In genomic region chr7:76316984-76317781, GRCh38 we compare ENCODE assay signal across 8 cellular contexts. TPM values are rescaled to one million over a fixed set of nuclear protein-coding genes. Genes with fewer than 3 reads are reported as not detected.
A peak's percentile ranks its signal among the peaks of the same experiment; 100 is the strongest.
DNase-seq lines count a peak whose midpoint lies in the region; ATAC-seq and TF ChIP-seq lines count a peak whose summit lies in the region.

No MANE protein-coding gene starts in this region.

- 60% methylated on average over 11 of the region's 14 CpGs for WGBS in esophagus muscularis mucosa

- H3K36me3 ChIP-seq in Caco-2 (ENCODE audit: control insufficient read depth, insufficient read depth, low read length): no peaks in the 10 kb centered on the region
- peaks cover 0 to 11% (median 3%) of the 10 kb centered on the region in 4 donors for H3K36me3 ChIP-seq in esophagus muscularis mucosa

- DNase-seq in Caco-2 (no peak), RWPE1 (ENCODE audit: low spot score) (no peak), esophagus muscularis mucosa (ENCODE audit: extremely low spot score) (no peak), posterior vena cava (ENCODE audit: low spot score) (peak; percentile 3), NAMALWA (ENCODE audit: low spot score) (no peak), NCI-H2029 treated with DMSO at 0.1 percent for 48 hours (lab: John Stamatoyannopoulos, UW) (no peak), GM13976 (ENCODE audit: low spot score) (no peak)

- peaks cover 43% of the 10 kb centered on the region for H3K36me3 Mint-ChIP-seq in Caco-2 (ENCODE audit: insufficient read depth, unreplicated experiment)

- no peaks in the 10 kb centered on the region for H3K9me3 ChIP-seq in Caco-2
- H3K9me3 ChIP-seq in esophagus muscularis mucosa: no peaks in the 10 kb centered on the region

- no peaks in the 10 kb centered on the region for H3K9me3 Mint-ChIP-seq in Caco-2 (ENCODE audit: unreplicated experiment)

- H3K27me3 Mint-ChIP-seq in Caco-2 (ENCODE audit: insufficient read depth, unreplicated experiment): no peaks in the 10 kb centered on the region

- TF ChIP-seq CTCF in Caco-2 (IDR thresholded peaks at IDR 0.05; ENCODE audit: insufficient read depth in 1 of 2, low read depth in 1 of 2, low read length in 1 of 2, severe bottlenecking in 1 of 2, unreplicated experiment in 1 of 2): no peak
- TF ChIP-seq CTCF in RWPE1 (conservative IDR thresholded peaks at IDR 0.05; ENCODE audit: low read depth): no peak
- no peak for TF ChIP-seq CTCF in esophagus muscularis mucosa (IDR thresholded peaks at IDR 0.05)
- no peak for TF ChIP-seq CTCF in GM13976 (IDR thresholded peaks at IDR 0.05; ENCODE audit: borderline replicate concordance, control extremely low read depth, extremely low read depth, insufficient read depth, missing control alignments)

- H3K4me3 ChIP-seq in Caco-2 (ENCODE audit: low read depth, low read length): peak overlapping the region; percentile 38
- peak overlapping the region; percentile 71 to 84 (median 72) for H3K4me3 ChIP-seq in esophagus muscularis mucosa

- CTCF ChIA-PET in Caco-2 (lab: Charles Lee): interaction anchor here (0.6 to 1.4 kb wide), 3 partner anchors 20 to 227 kb away, joined by 3 to 6 read pairs (median 4); no protein-coding TSS in a partner anchor
- CTCF ChIA-PET in RWPE1 (lab: Yijun Ruan, JAX): interaction anchor here (0.6 to 1.9 kb wide), 6 partner anchors 7 to 140 kb away, joined by 3 to 13 read pairs (median 4); no protein-coding TSS in a partner anchor

- intact Hi-C loops in Caco-2 (cut with micrococcal nuclease; ENCODE audit: unreplicated experiment): no loop called here
- intact Hi-C loops in esophagus muscularis mucosa (cut with DNase I): loop anchor here (2.0 to 5.0 kb wide), 2 partner anchors 35 to 138 kb away; no protein-coding TSS in a partner anchor
- intact Hi-C loops in posterior vena cava (cut with DNase I): no loop called here

- H3K4me3 Mint-ChIP-seq in Caco-2 (ENCODE audit: unreplicated experiment): peak overlapping the region; percentile 76

- TSS peak; percentile 41 for BruUV-seq in Caco-2 (replicated peaks; lab: Mats Ljungman, UMichigan)

- no peak for TF ChIP-seq EP300 in esophagus muscularis mucosa (IDR thresholded peaks at IDR 0.05)

- TF ChIP-seq POLR2A in esophagus muscularis mucosa (IDR thresholded peaks at IDR 0.05; ENCODE audit: low read depth): no peak

- peak overlapping the region; percentile 72 for H3K27ac Mint-ChIP-seq in Caco-2 (ENCODE audit: unreplicated experiment)

- peak overlapping the region; percentile 99 for H3K27ac ChIP-seq in RWPE1
- peak overlapping the region; percentile 91 to 94 (median 92) for H3K27ac ChIP-seq in esophagus muscularis mucosa (replicated peaks in 1 of 4)

- in situ Hi-C loops in GM13976 (cut with MboI; ENCODE audit: low sequenced_read_pairs, unreplicated experiment): loop anchor here (10.0 kb wide), 1 partner anchor 142 kb away; no protein-coding TSS in a partner anchor

- no peak for ATAC-seq in HG03280 (IDR thresholded peaks at IDR 0.05; ENCODE audit: unreplicated experiment)

- peaks cover 13% of the 10 kb centered on the region for H3K4me1 Mint-ChIP-seq in Caco-2 (ENCODE audit: low read depth, unreplicated experiment)

- POLR2A ChIA-PET in Caco-2 (lab: Charles Lee) (interaction anchor here (1.4 to 1.6 kb wide), 2 partner anchors 41 to 151 kb away, joined by 3 read pairs; partner anchors contain the start of gene YWHAG), RWPE1 (lab: Yijun Ruan, JAX; ENCODE audit: low non-redundant PET) (interaction anchor here (1.0 kb wide), 1 partner anchor 106 kb away, joined by 5 read pairs; no protein-coding TSS in a partner anchor)

- H3K4me1 ChIP-seq in Caco-2: peaks cover 12% of the 10 kb centered on the region
- peaks cover 21 to 38% (median 34%) of the 10 kb centered on the region in 4 donors for H3K4me1 ChIP-seq in esophagus muscularis mucosa

- H3K27me3 ChIP-seq in Caco-2 (replicated peaks; ENCODE audit: control insufficient read depth, insufficient read depth, low read length): no peaks in the 10 kb centered on the region
- no peaks in the 10 kb centered on the region for H3K27me3 ChIP-seq in esophagus muscularis mucosa

RNA-seq across cellular contexts. Expression of gene HSPB1, which starts 14.7 kb away (rescaled TPM):
- total RNA-seq in Caco-2 (2022) (82.1 and 89.1 TPM in 2 replicates), esophagus muscularis mucosa (1,000 to 10,000 TPM in 3 of 4 donors, 100 to 1,000 TPM in 1; 927 to 2,513 (median 1,694) TPM), posterior vena cava (1,000 to 10,000 TPM; 2,473 to 2,747 TPM)

RNA-seq across cellular contexts. Expression of gene YWHAG, which starts 41.6 kb away (rescaled TPM):
- 141 and 150 TPM in 2 replicates for total RNA-seq in Caco-2 (2022)
- total RNA-seq in esophagus muscularis mucosa: 10 to 100 TPM; 55.7 to 91.6 (median 73.7) TPM
- total RNA-seq in posterior vena cava: 100 to 1,000 TPM; 114 to 134 TPM

Comparison
In these comparisons a context has a peak if more than half of its experiments do, and no peak if none do; other contexts are left out.
1. RNA of gene HSPB1, which starts 14.7 kb away (total RNA-seq): 2,473 to 2,747 TPM in posterior vena cava and 927 to 2,513 TPM in esophagus muscularis mucosa; 82.1 to 89.1 TPM in Caco-2; every median in the first group is over 10 times any median in the second.